Comparison of ENCODE assay signal across 1 cellular context in the genomic region with DNA sequence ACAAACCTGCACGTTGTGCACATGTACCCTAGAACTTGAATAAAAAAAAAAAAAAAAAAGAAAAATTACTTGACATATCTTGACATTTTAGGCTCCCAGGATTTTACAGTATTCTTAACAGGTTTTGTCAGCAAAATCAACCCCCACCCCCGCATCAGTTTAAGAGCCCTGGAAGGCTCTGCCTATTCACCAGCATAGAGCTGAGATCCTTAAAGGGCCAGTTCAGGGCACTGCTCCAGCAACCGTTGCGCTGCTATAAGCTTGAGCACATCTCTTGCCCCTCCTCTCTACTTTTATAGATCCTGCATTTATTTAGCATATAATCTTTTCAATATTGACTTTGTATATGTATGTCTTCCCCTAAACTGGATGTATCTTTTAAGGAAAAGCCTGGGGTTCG.
TF ChIP-seq lines count a peak whose summit lies in the region.

No MANE protein-coding gene starts in this region.

TF ChIP-seq in HCT116, 20 proteins besides CTCF, POLR2A, EP300 and RAD21:
- TF ChIP-seq SIN3A (IDR thresholded peaks at IDR 0.05; ENCODE audit: low read depth): no peak
- TF ChIP-seq EGR1 (IDR thresholded peaks at IDR 0.05; ENCODE audit: low read depth): peak; percentile 62; the same call in 1 of the 2 replicates
